Comparison of ENCODE assay signal across 19 cellular contexts in the genomic region with DNA sequence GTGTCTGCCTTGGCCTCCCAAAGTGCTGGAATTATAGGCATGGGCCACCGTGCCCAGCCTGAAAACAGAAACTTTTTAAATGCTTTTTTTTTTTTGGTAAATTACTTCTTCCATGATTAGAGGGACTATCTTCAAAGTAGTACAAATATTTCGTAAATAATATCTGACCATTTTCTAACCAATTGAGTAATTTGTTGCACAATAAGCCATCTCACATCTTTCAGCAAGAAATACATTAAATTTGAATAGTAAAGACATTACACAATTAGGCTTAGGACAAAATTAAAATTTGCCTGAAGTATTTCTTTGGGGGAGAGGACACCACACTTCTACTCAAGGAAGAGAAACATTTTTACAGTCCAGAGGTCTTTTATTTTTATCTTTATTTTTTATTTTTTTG.
DNase-seq lines count a peak whose midpoint lies in the region; ATAC-seq, FAIRE-seq and TF ChIP-seq lines count a peak whose summit lies in the region.
"Had no signal": no experiment of that assay in that cellular context is flagged by ENCODE, and none has a peak within 500 bp of the region (broad histone marks: within the 10 kb centered on the region; RNA-seq: fewer than 3 reads in every experiment).

No MANE protein-coding gene starts in this region.

- H3K4me3 ChIP-seq in HepG2 (replicated peaks in 1 of 3; ENCODE audit: insufficient read depth in 1 of 3, low read depth in 2 of 3, low read length in 3 of 3) (no peak overlapping the region), right lobe of liver (no peak overlapping the region), adipocyte (ENCODE audit: low read length) (no peak overlapping the region), fibroblast of mammary gland (ENCODE audit: control insufficient read depth, low read depth, low read length) (no peak overlapping the region)
- H3K4me3 ChIP-seq: BLaER1 treated with 17β-estradiol and CSF1 and Interleukin-3, amounts not matched to agents 10 nM and 100 nM had no signal

- DNase-seq in HepG2 (ENCODE audit: low spot score): no peak
- no peak for DNase-seq in right lobe of liver
- peak; percentile 22 for DNase-seq in adipocyte (ENCODE audit: low read depth)
- DNase-seq in fibroblast of mammary gland (ENCODE audit: low read depth): peak; percentile 11
- no peak for DNase-seq in A172 (ENCODE audit: low spot score)
- DNase-seq: Caco-2; CD4-positive, CD25-positive, alpha-beta regulatory T cell; HCEC 1CT; KG1 had no signal

- H3K36me3 ChIP-seq in HepG2 (replicated peaks in 1 of 2; ENCODE audit: control insufficient read depth in 1 of 2, insufficient read depth in 2 of 2, low read length in 2 of 2): peaks cover 57 to 95% of the 10 kb centered on the region in 2 experiments
- peaks cover 14 to 100% (median 66%) of the 10 kb centered on the region in 4 donors for H3K36me3 ChIP-seq in right lobe of liver
- H3K36me3 ChIP-seq in adipocyte (ENCODE audit: control insufficient read depth, insufficient read depth, low read length, severe bottlenecking): peaks cover 97% of the 10 kb centered on the region

- TF ChIP-seq CTCF in HepG2 (CRISPR knock-in tag; IDR thresholded peaks at IDR 0.05): no peak
- TF ChIP-seq CTCF in right lobe of liver (IDR thresholded peaks at IDR 0.05): no peak
- no peak for TF ChIP-seq CTCF in fibroblast of mammary gland (conservative IDR thresholded peaks at IDR 0.05; ENCODE audit: control insufficient read depth, insufficient read depth, low read depth, low read length)

- TF ChIP-seq RAD21 in HepG2 (CRISPR knock-in tag; IDR thresholded peaks at IDR 0.05): no peak

- H3K4me1 ChIP-seq in HepG2 (ENCODE audit: insufficient read depth, low read length) (no peaks in the 10 kb centered on the region), right lobe of liver (no peaks in the 10 kb centered on the region), adipocyte (ENCODE audit: control insufficient read depth, insufficient read depth, low read length) (peaks cover 12% of the 10 kb centered on the region)
- H3K4me1 ChIP-seq: BLaER1 treated with 17β-estradiol and CSF1 and Interleukin-3, amounts not matched to agents 10 nM and 100 nM; Caco-2 had no signal

- in situ Hi-C loops in HepG2 (cut with HindIII; ENCODE audit: extremely low pct_ligation_motif_present, low pct_unique_long_range_greater_than_20kb): no loop called here

- no peak for ATAC-seq in HepG2
- ATAC-seq in right lobe of liver: no peak
- ATAC-seq in GM18517 (IDR thresholded peaks at IDR 0.05; ENCODE audit: unreplicated experiment): no peak
- no peak for ATAC-seq in HG02623 (IDR thresholded peaks at IDR 0.05; ENCODE audit: unreplicated experiment)

- H3K27me3 ChIP-seq in HepG2 (ENCODE audit: control insufficient read depth in 1 of 2, insufficient read depth in 2 of 2, low read length in 2 of 2) (no peaks in the 10 kb centered on the region), right lobe of liver (no peaks in the 10 kb centered on the region), adipocyte (replicated peaks; ENCODE audit: control insufficient read depth, insufficient read depth, low read length) (no peaks in the 10 kb centered on the region)
- H3K27me3 ChIP-seq: BLaER1 treated with 17β-estradiol and CSF1 and Interleukin-3, amounts not matched to agents 10 nM and 100 nM had no signal

- intact Hi-C loops in HepG2 (cut with micrococcal nuclease; ENCODE audit: unreplicated experiment) (no loop called here), right lobe of liver (cut with DNase I) (no loop called here)

- no peaks in the 10 kb centered on the region for H3K9me3 ChIP-seq in HepG2 (ENCODE audit: low read length)
- no peaks in the 10 kb centered on the region for H3K9me3 ChIP-seq in right lobe of liver
- H3K9me3 ChIP-seq in adipocyte (ENCODE audit: control insufficient read depth, low read length): no peaks in the 10 kb centered on the region
- H3K9me3 ChIP-seq: BLaER1 treated with 17β-estradiol and CSF1 and Interleukin-3, amounts not matched to agents 10 nM and 100 nM; Caco-2 had no signal

- 98% methylated on average over 2 of the region's 2 CpGs for WGBS in HepG2 (ENCODE audit: low lambda C conversion rate)
- WGBS in right lobe of liver (ENCODE audit: insufficient coverage, low coverage, low lambda C conversion rate, missing lambda C conversion rate): 83% methylated on average over 2 of the region's 2 CpGs

- no peak overlapping the region for H3K4me2 ChIP-seq in HepG2 (ENCODE audit: low read depth, low read length)
- H3K4me2 ChIP-seq: BLaER1 treated with 17β-estradiol and CSF1 and Interleukin-3, amounts not matched to agents 10 nM and 100 nM had no signal

- BruUV-seq in HepG2 (replicated peaks; lab: Mats Ljungman, UMichigan): no TSS peak

- no peak overlapping the region for H3K9ac ChIP-seq in HepG2 (ENCODE audit: insufficient read depth, low read depth, low read length)
- no peak overlapping the region for H3K9ac ChIP-seq in adipocyte (ENCODE audit: low read length)
- H3K9ac ChIP-seq: BLaER1 treated with 17β-estradiol and CSF1 and Interleukin-3, amounts not matched to agents 10 nM and 100 nM had no signal

- no peak overlapping the region for H3K27ac ChIP-seq in HepG2 (ENCODE audit: extremely low read length, insufficient read depth, low read length)
- no peak overlapping the region for H3K27ac ChIP-seq in right lobe of liver
- H3K27ac ChIP-seq: 22Rv1; BLaER1 treated with 17β-estradiol and CSF1 and Interleukin-3, amounts not matched to agents 10 nM and 100 nM; HL-60 had no signal

- FAIRE-seq in HepG2 (lab: Jason Lieb, UNC): no peak
- FAIRE-seq: D721Med, G401.6, GM12892, GM18507, H54 had no signal

- no peaks in the 10 kb centered on the region for H4K20me1 ChIP-seq in HepG2 (ENCODE audit: insufficient read depth, low read length)

- H3K79me2 ChIP-seq in HepG2 (ENCODE audit: insufficient read depth, low read length): no peaks in the 10 kb centered on the region

- no peak overlapping the region for H2AFZ ChIP-seq in HepG2 (ENCODE audit: low read length)

- TF ChIP-seq EP300 in HepG2 (IDR thresholded peaks at IDR 0.05; ENCODE audit: low read depth in 2 of 2, low read length in 2 of 2) (no peak), HepG2 (CRISPR knock-in tag; IDR thresholded peaks at IDR 0.05; ENCODE audit: borderline replicate concordance) (no peak)

- POLR2A ChIA-PET in HepG2 (lab: Yijun Ruan, JAX): no interaction called here

- CTCF ChIA-PET in HepG2 (lab: Yijun Ruan, JAX; ENCODE audit: low intra/inter-chr PET ratio, low total read pairs): no interaction called here

- TF ChIP-seq POLR2A in HepG2 (IDR thresholded peaks at IDR 0.05; ENCODE audit: insufficient read depth in 1 of 2, low read depth in 2 of 2, low read length in 2 of 2) (no peak), right lobe of liver (IDR thresholded peaks at IDR 0.05) (no peak)

TF ChIP-seq in HepG2, 621 proteins besides CTCF, POLR2A, EP300 and RAD21:
- TF ChIP-seq CEBPB (IDR thresholded peaks at IDR 0.05; ENCODE audit: borderline replicate concordance, low read depth, low read length) (peak; percentile 83; the same call in 1 of the 2 replicates), NCOA2 (CRISPR knock-in tag; IDR thresholded peaks at IDR 0.05) (no peak)

Comparison
In these comparisons a context has a peak if more than half of its experiments do, and no peak if none do; other contexts are left out.
1. DNase-seq: peak in adipocyte (single experiment) and fibroblast of mammary gland (single experiment); none in HepG2 (single experiment), right lobe of liver (0 of 3) and A172 (single experiment).